ENCODE assay signal across 27 cellular contexts in genomic region chr16:54305066-54305465, GRCh38. TPM values are rescaled to one million over a fixed set of nuclear protein-coding genes. Genes with fewer than 3 reads are reported as not detected.
"Had no signal": no experiment of that assay in that cellular context is flagged by ENCODE, and none has a peak within 500 bp of the region (broad histone marks: within the 10 kb centered on the region; RNA-seq: fewer than 3 reads in every experiment).

No MANE protein-coding gene starts in this region.

- H3K27ac ChIP-seq: left ventricle myocardium inferior, pancreas, prostate gland, skin epidermis, stomach, testis, thyroid gland, transverse colon, upper lobe of left lung, vagina had no signal

- H3K36me3 ChIP-seq: left ventricle myocardium inferior, pancreas, prostate gland, stomach, thyroid gland, transverse colon, upper lobe of left lung, vagina had no signal

- H3K4me1 ChIP-seq: left ventricle myocardium inferior, pancreas, prostate gland, stomach, testis, thyroid gland, transverse colon, upper lobe of left lung, vagina had no signal

- ATAC-seq: left colon; naive thymus-derived CD8-positive, alpha-beta T cell; pancreas; right cardiac atrium; sciatic nerve; stimulated activated naive B cell treated with anti-CD40 and anti-IgM and Interleukin-4, amounts not matched to agents 10 μg/mL and 1 μg/mL and 100 μg/mL, for 72 hours; stimulated activated naive CD8-positive, alpha-beta T cell treated with anti-CD3 and anti-CD28 coated beads, Interleukin-15, Interleukin-2, amounts not matched to agents 100 U/mL and 50 U/mL, for 24 hours had no signal

- H3K4me3 ChIP-seq: left ventricle myocardium inferior, lung, pancreas, prostate gland, skin epidermis, stomach, testis, thyroid gland, transverse colon, upper lobe of left lung, vagina had no signal

- H3K4me3 Mint-ChIP-seq: immature natural killer cell; naive thymus-derived CD8-positive, alpha-beta T cell; nephron; stimulated activated naive B cell treated with anti-CD40 and anti-IgM and Interleukin-4, amounts not matched to agents 10 μg/mL and 1 μg/mL and 100 μg/mL, for 72 hours had no signal

- H3K36me3 Mint-ChIP-seq: immature natural killer cell; naive thymus-derived CD8-positive, alpha-beta T cell; stimulated activated naive B cell treated with anti-CD40 and anti-IgM and Interleukin-4, amounts not matched to agents 10 μg/mL and 1 μg/mL and 100 μg/mL, for 72 hours had no signal

- H3K27ac Mint-ChIP-seq: immature natural killer cell; naive thymus-derived CD8-positive, alpha-beta T cell; nephron; stimulated activated naive B cell treated with anti-CD40 and anti-IgM and Interleukin-4, amounts not matched to agents 10 μg/mL and 1 μg/mL and 100 μg/mL, for 72 hours had no signal

- H3K27me3 ChIP-seq: pancreas, stomach, testis, thyroid gland, upper lobe of left lung, vagina had no signal

- H3K9me3 ChIP-seq: left ventricle myocardium inferior, pancreas, prostate gland, stomach, testis, thyroid gland, transverse colon, upper lobe of left lung, vagina had no signal

- H3K9me3 Mint-ChIP-seq: immature natural killer cell; naive thymus-derived CD8-positive, alpha-beta T cell; nephron had no signal

- DNase-seq: hypothalamus; immature natural killer cell; kidney; left colon; left ventricle myocardium inferior; naive thymus-derived CD8-positive, alpha-beta T cell; nucleus accumbens; pancreas; retina; right cardiac atrium; stimulated activated CD4-positive, alpha-beta T cell treated with anti-CD3 and anti-CD28 coated beads, Interleukin-12 subunit alpha, Interleukin-12 subunit beta, amount 100 ng/mL, for 4 hours; stimulated activated CD4-positive, alpha-beta T cell treated with anti-CD3 and anti-CD28 coated beads, Interleukin-15, amount 100 ng/mL, for 24 hours; stimulated activated CD4-positive, alpha-beta T cell treated with anti-CD3 and anti-CD28 coated beads, Interleukin-2, amount 100 ng/mL, for 24 hours; stimulated activated CD4-positive, alpha-beta T cell treated with anti-CD3 and anti-CD28 coated beads, Interleukin-4, amount 100 ng/mL, for 1 hour; stimulated activated naive B cell treated with anti-CD40 and anti-IgM and Interleukin-4, amounts not matched to agents 10 μg/mL and 1 μg/mL and 100 μg/mL, for 72 hours; stimulated activated naive CD8-positive, alpha-beta T cell treated with anti-CD3 and anti-CD28 coated beads, Interleukin-15, Interleukin-2, amounts not matched to agents 100 U/mL and 50 U/mL, for 24 hours; stomach; testis; thyroid gland; transverse colon; upper lobe of left lung had no signal

- H3K4me1 Mint-ChIP-seq: immature natural killer cell; nephron; stimulated activated naive B cell treated with anti-CD40 and anti-IgM and Interleukin-4, amounts not matched to agents 10 μg/mL and 1 μg/mL and 100 μg/mL, for 72 hours had no signal

RNA-seq across cellular contexts. Expression of gene IRX3, which starts 18.5 kb away (rescaled TPM):
- total RNA-seq: naive thymus-derived CD8-positive, alpha-beta T cell had no signal
- polyA plus RNA-seq: immature natural killer cell; naive thymus-derived CD8-positive, alpha-beta T cell had no signal
